ENCODE assay signal across 23 cellular contexts in genomic region chr12:121181181-121181580, GRCh38. TPM values are rescaled to one million over a fixed set of nuclear protein-coding genes. Genes with fewer than 3 reads are reported as not detected.
A peak's percentile ranks its signal among the peaks of the same experiment; 100 is the strongest.
DNase-seq lines count a peak whose midpoint lies in the region; ATAC-seq, FAIRE-seq and TF ChIP-seq lines count a peak whose summit lies in the region.
"Had no signal": no experiment of that assay in that cellular context is flagged by ENCODE, and none has a peak within 500 bp of the region (broad histone marks: within the 10 kb centered on the region; RNA-seq: fewer than 3 reads in every experiment).

No MANE protein-coding gene starts in this region.

- in situ Hi-C loops in K562 (cut with MboI) = no loop called here

- H3K4me3 ChIP-seq in K562 (no peak overlapping the region), fibroblast of pulmonary artery (replicated peaks; ENCODE audit: low read depth, low read length) (no peak overlapping the region)
- H3K4me3 ChIP-seq: BLaER1 treated with 17β-estradiol and CSF1 and Interleukin-3, amounts not matched to agents 10 nM and 100 nM; lower lobe of right lung; SK-N-MC; upper lobe of left lung had no signal

- TF ChIP-seq POLR2A in K562 (conservative IDR thresholded peaks at IDR 0.05) = no peak

- no peaks in the 10 kb centered on the region for H4K20me1 ChIP-seq in K562 (replicated peaks; ENCODE audit: control insufficient read depth, insufficient read depth, low read length)
- H4K20me1 ChIP-seq: BLaER1 treated with 17β-estradiol and CSF1 and Interleukin-3, amounts not matched to agents 10 nM and 100 nM had no signal

- H3K4me1 ChIP-seq in K562 (replicated peaks in 1 of 2; ENCODE audit: control insufficient read depth in 2 of 2, insufficient read depth in 2 of 2, low read length in 2 of 2) = peaks cover 16 to 20% of the 10 kb centered on the region in 2 experiments
- H3K4me1 ChIP-seq: lower lobe of right lung, upper lobe of left lung had no signal

- H3K9me3 Mint-ChIP-seq in activated CD8-positive, alpha-beta T cell treated with anti-CD3 and anti-CD28 coated beads for 36 hours = peaks cover 3% of the 10 kb centered on the region
- H3K9me3 Mint-ChIP-seq: activated T-cell treated with anti-CD3 and anti-CD28 coated beads, Interleukin-2, amount 50 U/mL, for 4 hours; endodermal cell had no signal

- peaks cover 4% of the 10 kb centered on the region for H3K4me1 Mint-ChIP-seq in activated CD8-positive, alpha-beta T cell treated with anti-CD3 and anti-CD28 coated beads for 36 hours (ENCODE audit: low read depth)

- peak; percentile 37 for FAIRE-seq in K562 (lab: Jason Lieb, UNC)
- FAIRE-seq: kidney had no signal

- H3K36me3 Mint-ChIP-seq in activated CD8-positive, alpha-beta T cell treated with anti-CD3 and anti-CD28 coated beads for 36 hours (ENCODE audit: low read depth) = peaks cover 9% of the 10 kb centered on the region

- no peaks in the 10 kb centered on the region for H3K36me3 ChIP-seq in K562 (ENCODE audit: control insufficient read depth, insufficient read depth, low read length)

- no peak overlapping the region for H3K27ac Mint-ChIP-seq in activated CD8-positive, alpha-beta T cell treated with anti-CD3 and anti-CD28 coated beads for 36 hours
- H3K27ac Mint-ChIP-seq: activated CD4-positive, alpha-beta memory T cell treated with anti-CD3 and anti-CD28 coated beads, Interleukin-2, amount 10 ng/mL, durations not matched to agents 7 days and 5 days; activated naive CD4-positive, alpha-beta T cell treated with anti-CD3 and anti-CD28 coated beads for 36 hours; endodermal cell had no signal

- no peaks in the 10 kb centered on the region for H3K9me1 ChIP-seq in K562 (ENCODE audit: control insufficient read depth, insufficient read depth, low read length)

- no peak overlapping the region; the same call in 2 of the 3 replicates for H3K27ac ChIP-seq in K562 (ENCODE audit: extremely low read depth, low read depth, low read length)
- H3K27ac ChIP-seq: BLaER1 treated with 17β-estradiol and CSF1 and Interleukin-3, amounts not matched to agents 10 nM and 100 nM; lower lobe of right lung; SK-N-MC; upper lobe of left lung had no signal

- TF ChIP-seq CTCF in K562 (IDR thresholded peaks at IDR 0.05 in 2 of 3, conservative IDR thresholded peaks at IDR 0.05 in 1 of 3; ENCODE audit: insufficient read depth in 2 of 3, low read depth in 1 of 3, low read length in 3 of 3) (no peak), fibroblast of pulmonary artery (IDR thresholded peaks at IDR 0.05; ENCODE audit: low read length, missing control alignments) (no peak)
- TF ChIP-seq CTCF in activated CD8-positive, alpha-beta T cell treated with anti-CD3 and anti-CD28 coated beads for 36 hours (IDR thresholded peaks at IDR 0.05) = no peak

- H3K27me3 ChIP-seq in K562 (ENCODE audit: control insufficient read depth in 2 of 2, insufficient read depth in 2 of 2, low read length in 2 of 2) = no peaks in the 10 kb centered on the region
- H3K27me3 ChIP-seq: BLaER1 treated with 17β-estradiol and CSF1 and Interleukin-3, amounts not matched to agents 10 nM and 100 nM; upper lobe of left lung had no signal

- H3K4me3 Mint-ChIP-seq in activated CD8-positive, alpha-beta T cell treated with anti-CD3 and anti-CD28 coated beads for 36 hours = no peak overlapping the region
- H3K4me3 Mint-ChIP-seq: activated CD4-positive, alpha-beta memory T cell treated with anti-CD3 and anti-CD28 coated beads, Interleukin-2, amount 10 ng/mL, durations not matched to agents 7 days and 5 days; activated naive CD4-positive, alpha-beta T cell treated with anti-CD3 and anti-CD28 coated beads for 36 hours; activated T-cell treated with anti-CD3 and anti-CD28 coated beads, Interleukin-2, amount 50 U/mL, for 4 hours; endodermal cell had no signal

- TF ChIP-seq RAD21 in K562 (CRISPR knock-in tag; conservative IDR thresholded peaks at IDR 0.05 in 1 of 2, IDR thresholded peaks at IDR 0.05 in 1 of 2) = no peak

- H2AFZ ChIP-seq in K562 (ENCODE audit: low read depth, low read length) = peak overlapping the region; percentile 47

- no peaks in the 10 kb centered on the region for H3K79me2 ChIP-seq in K562 (ENCODE audit: control insufficient read depth, insufficient read depth, low read length)

- 31% methylated on average over 3 of the region's 3 CpGs for WGBS in K562 (ENCODE audit: insufficient coverage, low coverage, missing lambda C conversion rate)

- BruUV-seq in K562 (replicated peaks; lab: Mats Ljungman, UMichigan) = no TSS peak

- CTCF ChIA-PET in K562 (lab: Yijun Ruan, JAX; ENCODE audit: low intra/inter-chr PET ratio) = no interaction called here
- CTCF ChIA-PET in activated CD8-positive, alpha-beta T cell treated with anti-CD3 and anti-CD28 coated beads for 36 hours (lab: Charles Lee) = no interaction called here

- H3K9ac ChIP-seq in K562 (ENCODE audit: insufficient read depth in 1 of 2, low read depth in 2 of 2, low read length in 2 of 2) = no peak overlapping the region; a peak in 1 of 4 replicates
- H3K9ac ChIP-seq: BLaER1 treated with 17β-estradiol and CSF1 and Interleukin-3, amounts not matched to agents 10 nM and 100 nM had no signal

- TF ChIP-seq EP300 in K562 (IDR thresholded peaks at IDR 0.05; ENCODE audit: low read length) = no peak

- DNase-seq in A172 (ENCODE audit: low spot score) (peak; percentile 28), HCEC 1CT (peak; percentile 85), K562 (ENCODE audit: extremely low read depth in 1 of 4, low spot score in 3 of 4) (peak in 1 of 4 experiments; percentile 47), fibroblast of pulmonary artery (ENCODE audit: low read depth) (peak; percentile 69), NAMALWA (ENCODE audit: low spot score) (no peak)
- no peak for DNase-seq in activated CD8-positive, alpha-beta T cell treated with anti-CD3 and anti-CD28 coated beads for 36 hours
- no peak for DNase-seq in activated naive CD4-positive, alpha-beta T cell (lab: John Stamatoyannopoulos, UW)
- DNase-seq in effector CD8-positive, alpha-beta T cell (lab: John Stamatoyannopoulos, UW) = no peak
- DNase-seq: activated CD4-positive, alpha-beta memory T cell treated with anti-CD3 and anti-CD28 coated beads, Interleukin-2, amount 10 ng/mL, durations not matched to agents 7 days and 5 days; activated naive CD4-positive, alpha-beta T cell treated with anti-CD3 and anti-CD28 coated beads for 36 hours; activated T-cell treated with anti-CD3 and anti-CD28 coated beads, Interleukin-2, amount 50 U/mL, for 4 hours; aorta; Calu3; endodermal cell; foreskin melanocyte; hypothalamus; kidney; lower lobe of right lung; NCI-H1694; nucleus accumbens; upper lobe of left lung had no signal

- intact Hi-C loops in K562 (cut with micrococcal nuclease) = no loop called here
- intact Hi-C loops in activated CD8-positive, alpha-beta T cell treated with anti-CD3 and anti-CD28 coated beads for 36 hours (cut with micrococcal nuclease) = no loop called here

- ATAC-seq in K562 = peak; percentile 74
- ATAC-seq in activated CD8-positive, alpha-beta T cell treated with anti-CD3 and anti-CD28 coated beads for 36 hours = no peak
- ATAC-seq: activated T-cell treated with anti-CD3 and anti-CD28 coated beads, Interleukin-2, amount 50 U/mL, for 4 hours; lower lobe of right lung had no signal

- H3K4me2 ChIP-seq in K562 (ENCODE audit: insufficient read depth, low read length) = no peak overlapping the region
- H3K4me2 ChIP-seq: BLaER1 treated with 17β-estradiol and CSF1 and Interleukin-3, amounts not matched to agents 10 nM and 100 nM had no signal

- no peaks in the 10 kb centered on the region for H3K27me3 Mint-ChIP-seq in activated CD8-positive, alpha-beta T cell treated with anti-CD3 and anti-CD28 coated beads for 36 hours
- H3K27me3 Mint-ChIP-seq: activated CD4-positive, alpha-beta memory T cell treated with anti-CD3 and anti-CD28 coated beads, Interleukin-2, amount 10 ng/mL, durations not matched to agents 7 days and 5 days had no signal

- H3K9me3 ChIP-seq in K562 (replicated peaks; ENCODE audit: control insufficient read depth, insufficient read depth, low read depth, low read length) = no peaks in the 10 kb centered on the region
- H3K9me3 ChIP-seq: lower lobe of right lung, upper lobe of left lung had no signal

- POLR2A ChIA-PET in K562 (lab: Yijun Ruan, JAX) = interaction anchor here (1.0 kb wide), 1 partner anchor 18 kb away, joined by 3 read pairs; no protein-coding TSS in a partner anchor
- POLR2A ChIA-PET in activated CD8-positive, alpha-beta T cell treated with anti-CD3 and anti-CD28 coated beads for 36 hours (lab: Charles Lee) = no interaction called here

RNA-seq across cellular contexts. Expression of gene P2RX4, which starts 28.7 kb away (rescaled TPM):
- 16.2 and 23.7 TPM in 2 replicates for total RNA-seq in A172 (2014; rRNA removed; shearing (Covaris generic))
- 40.9 and 60.5 TPM in 2 replicates for total RNA-seq in K562 (2011; cell fraction: chromatin; rRNA removed; ENCODE audit: low replicate concordance)
- total RNA-seq in K562 (2011; cell fraction: nucleolus; rRNA removed) = 47.8 and 47.9 TPM in 2 replicates
- 55.4 and 61.5 TPM in 2 replicates for total RNA-seq in K562 (2011; cell fraction: nucleoplasm; rRNA removed)
- 14.3 and 18.9 TPM in 2 replicates for total RNA-seq in K562 (2014; rRNA removed)
- 7.8 and 9.6 TPM in 2 replicates for total RNA-seq in K562 (2014; rRNA removed; fragmentation: Illumina TruSeq; extraction: Trizol)
- total RNA-seq in K562 (2015; rRNA removed; fragmentation: Illumina TruSeq; extraction: Trizol) = 8.3 and 10.5 TPM in 2 replicates
- total RNA-seq in K562 (2021) = 12.8 and 14.2 TPM in 2 replicates
- 15.4 and 20.8 TPM in 2 replicates for polyA plus RNA-seq in K562 (2011; rRNA removed)
- 21.4 and 26.2 TPM in 2 replicates for polyA plus RNA-seq in K562 (2011; cell fraction: cytosol; rRNA removed)
- 26.6 and 29.1 TPM in 2 replicates for polyA plus RNA-seq in K562 (2011; cell fraction: nucleus; rRNA removed)
- 12.8 and 57.1 TPM in 2 replicates for polyA plus RNA-seq in K562 (2012)
- polyA plus RNA-seq in K562 (2014; fragmentation: Illumina TruSeq; extraction: Trizol) = 11.7 and 13.0 TPM in 2 replicates
- polyA plus RNA-seq in K562 (2014; fragmentation: Nextera tagmentation; extraction: Ambion mirVana) = 1 to 10 TPM; 6.6 to 10.0 TPM
- polyA plus RNA-seq in K562 (2014; rRNA removed) = 21.5 and 23.4 TPM in 2 replicates
- 14.9 and 19.2 TPM in 2 replicates for polyA minus RNA-seq in K562 (2011; rRNA and poly(A)+ RNA removed)
- 5.3 and 9.4 TPM in 2 replicates for polyA minus RNA-seq in K562 (2011; cell fraction: cytosol; rRNA and poly(A)+ RNA removed)
- 10.4 and 14.0 TPM in 2 replicates for polyA minus RNA-seq in K562 (2011; cell fraction: nucleus; rRNA and poly(A)+ RNA removed)
- 10 to 100 TPM; 12.2 to 15.1 TPM for total RNA-seq in activated CD8-positive, alpha-beta T cell treated with anti-CD3 and anti-CD28 coated beads for 36 hours

RNA-seq across cellular contexts. Expression of gene P2RX7, which starts 48.5 kb away (rescaled TPM):
- total RNA-seq in A172 (2014; rRNA removed; shearing (Covaris generic)) = 1.9 and 3.8 TPM in 2 replicates
- total RNA-seq in K562 (2011; cell fraction: chromatin; rRNA removed; ENCODE audit: low replicate concordance) = 0.42 TPM in 1 of 2 replicates, not detected in the other
- 0.13 TPM in 1 of 2 replicates, not detected in the other for total RNA-seq in K562 (2011; cell fraction: nucleolus; rRNA removed)
- 0.31 and 0.37 TPM in 2 replicates for total RNA-seq in K562 (2011; cell fraction: nucleoplasm; rRNA removed)
- total RNA-seq in K562 (2014; rRNA removed) = 0.09 and 0.20 TPM in 2 replicates
- total RNA-seq in K562 (2014; rRNA removed; fragmentation: Illumina TruSeq; extraction: Trizol) = 0.38 and 0.44 TPM in 2 replicates
- total RNA-seq in K562 (2015; rRNA removed; fragmentation: Illumina TruSeq; extraction: Trizol) = 0.25 and 0.30 TPM in 2 replicates
- total RNA-seq in K562 (2021) = 0.40 TPM in 2 replicates
- polyA plus RNA-seq in K562 (2011; rRNA removed) = 0.04 and 0.12 TPM in 2 replicates
- polyA plus RNA-seq in K562 (2011; cell fraction: cytosol; rRNA removed) = 0.04 TPM in 1 of 2 replicates, not detected in the other
- 0.08 TPM in 1 of 2 replicates, not detected in the other for polyA plus RNA-seq in K562 (2011; cell fraction: nucleus; rRNA removed)
- polyA plus RNA-seq in K562 (2012) = 0.68 and 6.5 TPM in 2 replicates
- polyA plus RNA-seq in K562 (2014; fragmentation: Illumina TruSeq; extraction: Trizol) = 0.46 and 0.65 TPM in 2 replicates
- polyA plus RNA-seq in K562 (2014; fragmentation: Nextera tagmentation; extraction: Ambion mirVana) = under 1 TPM; 0.30 to 0.38 TPM
- polyA plus RNA-seq in K562 (2014; rRNA removed) = 0.15 and 0.27 TPM in 2 replicates
- polyA minus RNA-seq in K562 (2011; rRNA and poly(A)+ RNA removed) = not detected in 2 replicates
- polyA minus RNA-seq in K562 (2011; cell fraction: cytosol; rRNA and poly(A)+ RNA removed) = not detected in 2 replicates
- not detected in 2 replicates for polyA minus RNA-seq in K562 (2011; cell fraction: nucleus; rRNA and poly(A)+ RNA removed)
- 1 to 10 TPM; 3.6 to 4.7 TPM for total RNA-seq in activated CD8-positive, alpha-beta T cell treated with anti-CD3 and anti-CD28 coated beads for 36 hours
- total RNA-seq: Calu3 had no signal

Comparison
In these comparisons a context has a peak if more than half of its experiments do, and no peak if none do; other contexts are left out.
1. DNase-seq: peak in A172 (single experiment), HCEC 1CT (single experiment) and fibroblast of pulmonary artery (single experiment); none in activated CD8-positive, alpha-beta T cell treated with anti-CD3 and anti-CD28 coated beads for 36 hours (single experiment), NAMALWA (single experiment), activated naive CD4-positive, alpha-beta T cell (0 of 4) and effector CD8-positive, alpha-beta T cell (single experiment).